ENCODE assay signal across 21 cellular contexts in genomic region chr12:120652671-120653435, GRCh38. TPM values are rescaled to one million over a fixed set of nuclear protein-coding genes. Genes with fewer than 3 reads are reported as not detected.
DNase-seq lines count a peak whose midpoint lies in the region; ATAC-seq and TF ChIP-seq lines count a peak whose summit lies in the region.
"Had no signal": no experiment of that assay in that cellular context is flagged by ENCODE, and none has a peak within 500 bp of the region (broad histone marks: within the 10 kb centered on the region; RNA-seq: fewer than 3 reads in every experiment).

No MANE protein-coding gene starts in this region.

- H3K4me3 ChIP-seq in esophagus muscularis mucosa: no peak overlapping the region
- H3K4me3 ChIP-seq in lower leg skin (ENCODE audit: low read depth, poor library complexity, severe bottlenecking): no peak overlapping the region

- DNase-seq in C1 segment of cervical spinal cord (lab: John Stamatoyannopoulos, UW) (peak in 9 of 14 donors; percentile 25 to 75 (median 43)), RKO (ENCODE audit: low spot score) (peak; percentile 18), esophagus muscularis mucosa (ENCODE audit: extremely low spot score) (no peak), occipital lobe (lab: John Stamatoyannopoulos, UW) (peak; percentile 62), lower leg skin (ENCODE audit: low spot score in 2 of 2) (no peak), islet precursor cell (no peak), activated gamma-delta T cell (lab: John Stamatoyannopoulos, UW) (no peak)
- DNase-seq: activated CD4-positive, alpha-beta memory T cell treated with anti-CD3 and anti-CD28 coated beads for 36 hours; activated naive CD8-positive, alpha-beta T cell treated with anti-CD3 and anti-CD28 coated beads for 36 hours; activated T-cell treated with anti-CD3 and anti-CD28 coated beads, Interleukin-2, amount 50 U/mL, for 1 hour; DND-41; left cardiac atrium; NCI-H1694 treated with DMSO at 0.1 percent for 48 hours; NCI-H510A; SHP77; stimulated activated naive CD8-positive, alpha-beta T cell treated with anti-CD3 and anti-CD28 coated beads, Interleukin-15, amount 100 ng/mL, for 72 hours; T-cell had no signal

- H3K27me3 ChIP-seq in esophagus muscularis mucosa: peaks cover 0 to 7% (median 2%) of the 10 kb centered on the region in 4 donors

- peak overlapping the region; percentile 42 to 77 (median 72) for H3K27ac ChIP-seq in esophagus muscularis mucosa (replicated peaks in 1 of 4)
- H3K27ac ChIP-seq: VCaP had no signal

- peaks cover 46 to 57% (median 53%) of the 10 kb centered on the region in 4 donors for H3K4me1 ChIP-seq in esophagus muscularis mucosa

- no peak for TF ChIP-seq CTCF in esophagus muscularis mucosa (IDR thresholded peaks at IDR 0.05)
- no peak for TF ChIP-seq CTCF in lower leg skin (IDR thresholded peaks at IDR 0.05)

- no peak for TF ChIP-seq EP300 in esophagus muscularis mucosa (IDR thresholded peaks at IDR 0.05)

- no peak for ATAC-seq in GM18502 (IDR thresholded peaks at IDR 0.05; ENCODE audit: poor library complexity, unreplicated experiment)
- ATAC-seq: left cardiac atrium; stimulated activated naive CD8-positive, alpha-beta T cell treated with anti-CD3 and anti-CD28 coated beads, Interleukin-15, amount 100 ng/mL, for 72 hours; T-cell had no signal

- H3K36me3 ChIP-seq in esophagus muscularis mucosa: no peaks in the 10 kb centered on the region

- intact Hi-C loops in esophagus muscularis mucosa (cut with DNase I) (loop anchor here (5.0 kb wide), 1 partner anchor 34 kb away; the partner anchor contains the start of gene MLEC), lower leg skin (cut with DNase I; ENCODE audit: low total_unique reads) (no loop called here)

- WGBS in esophagus muscularis mucosa: 70% methylated on average over 9 of the region's 10 CpGs
- 46 to 54% methylated on average over 10 of the region's 10 CpGs for WGBS in lower leg skin, 2 donors

- TF ChIP-seq POLR2A in esophagus muscularis mucosa (IDR thresholded peaks at IDR 0.05; ENCODE audit: low read depth) (no peak), lower leg skin (IDR thresholded peaks at IDR 0.05) (no peak)

- H3K9me3 ChIP-seq in esophagus muscularis mucosa: no peaks in the 10 kb centered on the region

RNA-seq across cellular contexts. Expression of gene CABP1, which starts 12.4 kb away (rescaled TPM):
- total RNA-seq in esophagus muscularis mucosa: 1 to 10 TPM in 3 of 4 donors, not detected in 1; 1.8 to 2.5 (median 2.5) TPM
- total RNA-seq in occipital lobe: 3.1 TPM
- total RNA-seq in lower leg skin: under 1 TPM in 3 of 4 donors, not detected in 1; 0.39 to 0.94 (median 0.89) TPM
- total RNA-seq: MCF 10A, osteoblast, T-cell had no signal

RNA-seq across cellular contexts. Expression of gene MLEC, which starts 34.1 kb away (rescaled TPM):
- total RNA-seq in esophagus muscularis mucosa: 10 to 100 TPM; 37.8 to 55.5 (median 46.3) TPM
- 41.5 TPM for total RNA-seq in occipital lobe
- total RNA-seq in lower leg skin: 10 to 100 TPM; 15.4 to 53.3 (median 40.9) TPM

RNA-seq across cellular contexts. Expression of gene UNC119B, which starts 57.4 kb away (rescaled TPM):
- total RNA-seq in esophagus muscularis mucosa (10 to 100 TPM; 20.0 to 30.8 (median 28.5) TPM), occipital lobe (11.9 TPM), lower leg skin (10 to 100 TPM in 3 of 4 donors, 1 to 10 TPM in 1; 5.0 to 20.3 (median 13.9) TPM)

Comparison
In these comparisons a context has a peak if more than half of its experiments do, and no peak if none do; other contexts are left out.
1. DNase-seq: peak in C1 segment of cervical spinal cord (9 of 14), RKO (single experiment) and occipital lobe (single experiment); none in esophagus muscularis mucosa (single experiment), lower leg skin (0 of 2), islet precursor cell (single experiment) and activated gamma-delta T cell (single experiment).